ENCODE assay signal across 12 cellular contexts in genomic region chr12:13841-14240, GRCh38. TPM values are rescaled to one million over a fixed set of nuclear protein-coding genes. Genes with fewer than 3 reads are reported as not detected.
DNase-seq lines count a peak whose midpoint lies in the region; ATAC-seq and TF ChIP-seq lines count a peak whose summit lies in the region.
"Not testable (repeated sequence)": the region's sequence is repeated elsewhere in the genome, so short reads cannot be mapped to it uniquely, and the experiment has no call there.
"Had no signal": no experiment of that assay in that cellular context is flagged by ENCODE, and none has a peak within 500 bp of the region (broad histone marks: within the 10 kb centered on the region; RNA-seq: fewer than 3 reads in every experiment).

No MANE protein-coding gene starts in this region.

- H3K27me3 ChIP-seq in breast epithelium; left lung; osteoblast (ENCODE audit: insufficient read depth, low read length); testis: not testable (repeated sequence)

- H4K20me1 ChIP-seq in osteoblast (ENCODE audit: insufficient read depth, low read length) = not testable (repeated sequence)

- ATAC-seq in left lung = not testable (repeated sequence)

- not testable (repeated sequence) for H3K4me2 ChIP-seq in osteoblast (ENCODE audit: insufficient read depth, low read length)

- 67 to 73% methylated on average over 4 to 5 of the region's 5 CpGs for WGBS in testis, 2 donors

- peak overlapping the region; percentile 13; the same call in 1 of the 2 replicates for H3K27ac ChIP-seq in C4-2B
- peak overlapping the region; percentile 42 to 65 for H3K27ac ChIP-seq in breast epithelium
- H3K27ac ChIP-seq in left lung = peak overlapping the region; percentile 40 to 69
- H3K27ac ChIP-seq in osteoblast (ENCODE audit: low read depth, low read length); testis: not testable (repeated sequence)

- intact Hi-C loops in breast epithelium (cut with DNase I; ENCODE audit: low total_unique reads); left lung (cut with DNase I); testis (cut with DNase I; ENCODE audit: low total_unique reads): not testable (repeated sequence)

- not testable (repeated sequence) for H3K79me2 ChIP-seq in osteoblast (ENCODE audit: insufficient read depth, low read length)

- not testable (repeated sequence) for TF ChIP-seq POLR2A in breast epithelium (IDR thresholded peaks at IDR 0.05); testis (IDR thresholded peaks at IDR 0.05)

- H3K4me1 ChIP-seq in breast epithelium; osteoblast (ENCODE audit: insufficient read depth, low read length); testis: not testable (repeated sequence)
- peaks cover 0 to 17% of the 10 kb centered on the region in 2 donors for H3K4me1 ChIP-seq in left lung

- TF ChIP-seq CTCF in C4-2B (conservative IDR thresholded peaks at IDR 0.05); breast epithelium (IDR thresholded peaks at IDR 0.05); fibroblast of pulmonary artery (IDR thresholded peaks at IDR 0.05; ENCODE audit: low read length, missing control alignments); left lung (IDR thresholded peaks at IDR 0.05); osteoblast (IDR thresholded peaks at IDR 0.05; ENCODE audit: extremely low read depth, low read depth, low read length); testis (IDR thresholded peaks at IDR 0.05): not testable (repeated sequence)

- H3K36me3 ChIP-seq in breast epithelium; osteoblast (ENCODE audit: insufficient read depth, low read length); testis (ENCODE audit: low read depth, missing control alignments): not testable (repeated sequence)
- peaks cover 0 to 32% of the 10 kb centered on the region in 2 donors for H3K36me3 ChIP-seq in left lung

- H2AFZ ChIP-seq in osteoblast (ENCODE audit: low read length) = not testable (repeated sequence)

- H3K4me3 ChIP-seq in breast epithelium; fibroblast of pulmonary artery (replicated peaks; ENCODE audit: low read depth, low read length); left lung; osteoblast (ENCODE audit: insufficient read depth, low read length); testis: not testable (repeated sequence)

- DNase-seq in LHCN-M2 (ENCODE audit: low read depth) = peak; percentile 11
- DNase-seq in activated CD8-positive, alpha-beta memory T cell treated with anti-CD3 and anti-CD28 coated beads for 24 hours = peak; percentile 17
- not testable (repeated sequence) for DNase-seq in breast epithelium (ENCODE audit: low spot score in 2 of 2)
- DNase-seq in fibroblast of pulmonary artery (ENCODE audit: low read depth) = peak; percentile 31
- peak; percentile 60 to 65 for DNase-seq in left lung
- peak; percentile 45 for DNase-seq in osteoblast (ENCODE audit: insufficient read length, low spot score, missing footprints)
- peak; percentile 12 for DNase-seq in testis

- H3K9me3 ChIP-seq in breast epithelium; left lung; osteoblast (ENCODE audit: low read depth, low read length); testis: not testable (repeated sequence)

RNA-seq across cellular contexts. Expression of gene IQSEC3, which starts 52.7 kb away (rescaled TPM):
- total RNA-seq in LHCN-M2 (2014; rRNA removed) (not detected in 2 replicates), breast epithelium (under 1 TPM; 0.64 to 0.98 (median 0.73) TPM), left lung (1 to 10 TPM in 1 of 2 donors, under 1 TPM in 1; 0.64 to 1.4 TPM), osteoblast (0.36 TPM in 1 of 2 replicates, not detected in the other), testis (10 to 100 TPM in 1 of 2 donors, 1 to 10 TPM in 1; 3.9 to 12.2 TPM)
- polyA plus RNA-seq in LHCN-M2 (2012) = 0.10 TPM
- polyA plus RNA-seq in testis (ENCODE audit: insufficient read depth, low read depth, low replicate concordance) = 4.5 TPM
- total RNA-seq: A673, IMR-90, RPMI7951 had no signal
- polyA plus RNA-seq: CD4-positive, alpha-beta memory T cell had no signal
